1 cellular context compared by ENCODE assay signal in genomic region chr4:88087004-88087403, GRCh38.
TF ChIP-seq lines count a peak whose summit lies in the region.

No MANE protein-coding gene starts in this region.

TF ChIP-seq in HepG2, 621 proteins besides CTCF, POLR2A, EP300 and RAD21 (continued from another document and continues in another):
- TF ChIP-seq FUBP1 (CRISPR knock-in tag; IDR thresholded peaks at IDR 0.05; ENCODE audit: borderline replicate concordance) = no peak
- no peak for TF ChIP-seq SP2 (CRISPR knock-in tag; IDR thresholded peaks at IDR 0.05)
- TF ChIP-seq ZNF543 (CRISPR knock-in tag; IDR thresholded peaks at IDR 0.05) = no peak
- TF ChIP-seq PPARG (CRISPR knock-in tag; conservative IDR thresholded peaks at IDR 0.05) = 0 out of 2 replicates have a peak, but pooled peaks have one; percentile 32
- no peak for TF ChIP-seq ZFP41 (CRISPR knock-in tag; IDR thresholded peaks at IDR 0.05; ENCODE audit: borderline replicate concordance)
- TF ChIP-seq SOX5 (CRISPR knock-in tag; IDR thresholded peaks at IDR 0.05; ENCODE audit: borderline replicate concordance) = peak; percentile 43; the same call in 1 of the 2 replicates
- no peak for TF ChIP-seq ZNF460 (CRISPR knock-in tag; IDR thresholded peaks at IDR 0.05; ENCODE audit: borderline replicate concordance)
- TF ChIP-seq ZNF143 (CRISPR knock-in tag; IDR thresholded peaks at IDR 0.05) = no peak
- TF ChIP-seq SNRNP70 (IDR thresholded peaks at IDR 0.05; ENCODE audit: low read depth, low read length) = no peak
- TF ChIP-seq SOX13 (IDR thresholded peaks at IDR 0.05) = no peak
- TF ChIP-seq SOX13 (CRISPR knock-in tag; conservative IDR thresholded peaks at IDR 0.05 in 1 of 2, IDR thresholded peaks at IDR 0.05 in 1 of 2) = peak in 1 of 2 experiments; percentile 71; a peak in 2 of 4 replicates
- no peak for TF ChIP-seq FOXP1 (IDR thresholded peaks at IDR 0.05)
- peak; percentile 37; the same call in 1 of the 2 replicates for TF ChIP-seq FOXP1 (CRISPR knock-in tag; IDR thresholded peaks at IDR 0.05)
- TF ChIP-seq BHLHE40 (IDR thresholded peaks at IDR 0.05; ENCODE audit: low read length) = no peak
- TF ChIP-seq, protein P1, sequence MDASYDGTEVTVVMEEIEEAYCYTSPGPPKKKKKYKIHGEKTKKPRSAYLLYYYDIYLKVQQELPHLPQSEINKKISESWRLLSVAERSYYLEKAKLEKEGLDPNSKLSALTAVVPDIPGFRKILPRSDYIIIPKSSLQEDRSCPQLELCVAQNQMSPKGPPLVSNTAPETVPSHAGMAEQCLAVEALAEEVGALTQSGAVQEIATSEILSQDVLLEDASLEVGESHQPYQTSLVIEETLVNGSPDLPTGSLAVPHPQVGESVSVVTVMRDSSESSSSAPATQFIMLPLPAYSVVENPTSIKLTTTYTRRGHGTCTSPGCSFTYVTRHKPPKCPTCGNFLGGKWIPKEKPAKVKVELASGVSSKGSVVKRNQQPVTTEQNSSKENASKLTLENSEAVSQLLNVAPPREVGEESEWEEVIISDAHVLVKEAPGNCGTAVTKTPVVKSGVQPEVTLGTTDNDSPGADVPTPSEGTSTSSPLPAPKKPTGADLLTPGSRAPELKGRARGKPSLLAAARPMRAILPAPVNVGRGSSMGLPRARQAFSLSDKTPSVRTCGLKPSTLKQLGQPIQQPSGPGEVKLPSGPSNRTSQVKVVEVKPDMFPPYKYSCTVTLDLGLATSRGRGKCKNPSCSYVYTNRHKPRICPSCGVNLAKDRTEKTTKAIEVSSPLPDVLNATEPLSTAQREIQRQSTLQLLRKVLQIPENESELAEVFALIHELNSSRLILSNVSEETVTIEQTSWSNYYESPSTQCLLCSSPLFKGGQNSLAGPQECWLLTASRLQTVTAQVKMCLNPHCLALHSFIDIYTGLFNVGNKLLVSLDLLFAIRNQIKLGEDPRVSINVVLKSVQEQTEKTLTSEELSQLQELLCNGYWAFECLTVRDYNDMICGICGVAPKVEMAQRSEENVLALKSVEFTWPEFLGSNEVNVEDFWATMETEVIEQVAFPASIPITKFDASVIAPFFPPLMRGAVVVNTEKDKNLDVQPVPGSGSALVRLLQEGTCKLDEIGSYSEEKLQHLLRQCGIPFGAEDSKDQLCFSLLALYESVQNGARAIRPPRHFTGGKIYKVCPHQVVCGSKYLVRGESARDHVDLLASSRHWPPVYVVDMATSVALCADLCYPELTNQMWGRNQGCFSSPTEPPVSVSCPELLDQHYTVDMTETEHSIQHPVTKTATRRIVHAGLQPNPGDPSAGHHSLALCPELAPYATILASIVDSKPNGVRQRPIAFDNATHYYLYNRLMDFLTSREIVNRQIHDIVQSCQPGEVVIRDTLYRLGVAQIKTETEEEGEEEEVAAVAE (CRISPR knock-in tag; IDR thresholded peaks at IDR 0.05; ENCODE audit: borderline replicate concordance) = no peak
- no peak for TF ChIP-seq MIXL1 (CRISPR knock-in tag; IDR thresholded peaks at IDR 0.05)
- no peak for TF ChIP-seq NR3C1 (CRISPR knock-in tag; IDR thresholded peaks at IDR 0.05)
- 0 out of 2 replicates have a peak, but pooled peaks have one; percentile 24 for TF ChIP-seq MLX (CRISPR knock-in tag; IDR thresholded peaks at IDR 0.05)
- TF ChIP-seq ZFP36 (IDR thresholded peaks at IDR 0.05; ENCODE audit: borderline replicate concordance, low read depth, low read length, partially characterized antibody) = no peak
- TF ChIP-seq MED13 (CRISPR knock-in tag; IDR thresholded peaks at IDR 0.05) = no peak
- TF ChIP-seq ZNF577 (CRISPR knock-in tag; IDR thresholded peaks at IDR 0.05; ENCODE audit: borderline replicate concordance, low read depth) = no peak
- no peak for TF ChIP-seq KDM2A (CRISPR knock-in tag; IDR thresholded peaks at IDR 0.05; ENCODE audit: borderline replicate concordance, low read depth)
- TF ChIP-seq GATAD2A (CRISPR knock-in tag; IDR thresholded peaks at IDR 0.05) = peak; percentile 57
- TF ChIP-seq, protein P2, sequence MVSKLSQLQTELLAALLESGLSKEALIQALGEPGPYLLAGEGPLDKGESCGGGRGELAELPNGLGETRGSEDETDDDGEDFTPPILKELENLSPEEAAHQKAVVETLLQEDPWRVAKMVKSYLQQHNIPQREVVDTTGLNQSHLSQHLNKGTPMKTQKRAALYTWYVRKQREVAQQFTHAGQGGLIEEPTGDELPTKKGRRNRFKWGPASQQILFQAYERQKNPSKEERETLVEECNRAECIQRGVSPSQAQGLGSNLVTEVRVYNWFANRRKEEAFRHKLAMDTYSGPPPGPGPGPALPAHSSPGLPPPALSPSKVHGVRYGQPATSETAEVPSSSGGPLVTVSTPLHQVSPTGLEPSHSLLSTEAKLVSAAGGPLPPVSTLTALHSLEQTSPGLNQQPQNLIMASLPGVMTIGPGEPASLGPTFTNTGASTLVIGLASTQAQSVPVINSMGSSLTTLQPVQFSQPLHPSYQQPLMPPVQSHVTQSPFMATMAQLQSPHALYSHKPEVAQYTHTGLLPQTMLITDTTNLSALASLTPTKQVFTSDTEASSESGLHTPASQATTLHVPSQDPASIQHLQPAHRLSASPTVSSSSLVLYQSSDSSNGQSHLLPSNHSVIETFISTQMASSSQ (IDR thresholded peaks at IDR 0.05; ENCODE audit: low read depth) = no peak
- TF ChIP-seq, protein P2 (CRISPR knock-in tag; IDR thresholded peaks at IDR 0.05; ENCODE audit: borderline replicate concordance) = no peak
- peak; percentile 70 for TF ChIP-seq ARID5B (CRISPR knock-in tag; IDR thresholded peaks at IDR 0.05)
- no peak for TF ChIP-seq HNRNPK (IDR thresholded peaks at IDR 0.05; ENCODE audit: low read depth, low read length, poor library complexity, severe bottlenecking)
- TF ChIP-seq, protein P3, sequence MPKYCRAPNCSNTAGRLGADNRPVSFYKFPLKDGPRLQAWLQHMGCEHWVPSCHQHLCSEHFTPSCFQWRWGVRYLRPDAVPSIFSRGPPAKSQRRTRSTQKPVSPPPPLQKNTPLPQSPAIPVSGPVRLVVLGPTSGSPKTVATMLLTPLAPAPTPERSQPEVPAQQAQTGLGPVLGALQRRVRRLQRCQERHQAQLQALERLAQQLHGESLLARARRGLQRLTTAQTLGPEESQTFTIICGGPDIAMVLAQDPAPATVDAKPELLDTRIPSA (CRISPR knock-in tag; IDR thresholded peaks at IDR 0.05; ENCODE audit: borderline replicate concordance) = no peak
- TF ChIP-seq EHMT2 (IDR thresholded peaks at IDR 0.05; ENCODE audit: borderline replicate concordance, low read depth, low read length) = no peak
- TF ChIP-seq, protein P4, sequence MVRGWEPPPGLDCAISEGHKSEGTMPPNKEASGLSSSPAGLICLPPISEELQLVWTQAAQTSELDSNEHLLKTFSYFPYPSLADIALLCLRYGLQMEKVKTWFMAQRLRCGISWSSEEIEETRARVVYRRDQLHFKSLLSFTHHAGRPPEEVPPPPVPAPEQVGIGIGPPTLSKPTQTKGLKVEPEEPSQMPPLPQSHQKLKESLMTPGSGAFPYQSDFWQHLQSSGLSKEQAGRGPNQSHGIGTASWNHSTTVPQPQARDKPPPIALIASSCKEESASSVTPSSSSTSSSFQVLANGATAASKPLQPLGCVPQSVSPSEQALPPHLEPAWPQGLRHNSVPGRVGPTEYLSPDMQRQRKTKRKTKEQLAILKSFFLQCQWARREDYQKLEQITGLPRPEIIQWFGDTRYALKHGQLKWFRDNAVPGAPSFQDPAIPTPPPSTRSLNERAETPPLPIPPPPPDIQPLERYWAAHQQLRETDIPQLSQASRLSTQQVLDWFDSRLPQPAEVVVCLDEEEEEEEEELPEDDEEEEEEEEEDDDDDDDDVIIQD (CRISPR knock-in tag; IDR thresholded peaks at IDR 0.05; ENCODE audit: low read depth) = peak; percentile 25; the same call in 1 of the 2 replicates
- TF ChIP-seq ZNF503 (CRISPR knock-in tag; IDR thresholded peaks at IDR 0.05) = no peak
- no peak for TF ChIP-seq ZFP36L1 (CRISPR knock-in tag; IDR thresholded peaks at IDR 0.05)
- TF ChIP-seq ZNF280B (CRISPR knock-in tag; IDR thresholded peaks at IDR 0.05; ENCODE audit: borderline replicate concordance) = no peak
- no peak for TF ChIP-seq POGZ (CRISPR knock-in tag; IDR thresholded peaks at IDR 0.05)
